Comparison of ENCODE assay signal across 19 cellular contexts in the genomic region with DNA sequence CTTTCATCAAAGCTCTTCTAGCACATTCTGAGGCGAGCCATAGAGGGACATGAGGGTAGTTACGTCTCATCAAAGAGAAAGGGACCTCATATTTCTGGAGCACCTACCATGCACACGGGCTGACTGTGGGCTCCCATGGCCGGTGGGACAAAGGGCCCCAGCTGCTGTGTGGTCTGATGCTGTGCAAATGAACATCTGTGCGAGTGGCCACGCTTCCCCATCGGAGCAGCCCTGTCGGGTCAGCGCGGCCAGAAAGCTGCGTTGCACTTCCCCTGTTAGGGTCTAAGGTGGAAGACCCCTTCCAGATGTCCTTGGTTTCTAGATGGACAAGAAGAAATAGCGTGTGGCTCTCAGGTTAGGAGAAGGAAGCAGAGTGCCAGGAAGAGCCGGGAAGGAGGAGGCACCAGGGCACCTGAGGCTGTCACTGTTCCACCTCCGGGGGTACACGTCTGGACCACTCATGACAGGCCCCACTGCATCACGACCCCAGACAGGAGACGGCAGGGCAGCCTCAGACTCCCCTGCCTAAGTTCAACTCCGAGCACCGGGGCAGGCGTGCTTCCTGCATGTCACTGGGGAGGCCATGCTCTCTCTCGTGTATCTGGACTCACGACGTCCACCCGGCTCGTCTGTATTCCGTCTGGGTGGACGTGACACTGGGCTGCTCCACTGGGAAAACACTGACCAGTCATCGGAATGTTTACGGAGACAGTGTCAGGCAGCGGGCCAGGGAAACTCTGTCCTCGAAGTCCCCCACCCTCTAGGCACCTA. TPM values are rescaled to one million over a fixed set of nuclear protein-coding genes. Genes with fewer than 3 reads are reported as not detected.
A peak's percentile ranks its signal among the peaks of the same experiment; 100 is the strongest.
DNase-seq lines count a peak whose midpoint lies in the region; ATAC-seq and TF ChIP-seq lines count a peak whose summit lies in the region.
"Had no signal": no experiment of that assay in that cellular context is flagged by ENCODE, and none has a peak within 500 bp of the region (broad histone marks: within the 10 kb centered on the region; RNA-seq: fewer than 3 reads in every experiment).

No MANE protein-coding gene starts in this region.

- H3K4me1 ChIP-seq in esophagus squamous epithelium (peaks cover 13 to 67% (median 21%) of the 10 kb centered on the region in 3 donors), upper lobe of right lung (peaks cover 52% of the 10 kb centered on the region)
- H3K4me1 ChIP-seq: HAP-1 had no signal

- H3K4me1 Mint-ChIP-seq in nephron (peaks cover 41% of the 10 kb centered on the region), progenitor cell of endocrine pancreas (ENCODE audit: low read depth) (peaks cover 13% of the 10 kb centered on the region)

- DNase-seq in left ventricle myocardium superior (peak; percentile 22), Right ventricle myocardium inferior (ENCODE audit: missing footprints) (no peak), esophagus squamous epithelium (lab: John Stamatoyannopoulos, UW) (no peak), upper lobe of right lung (peak; percentile 62), progenitor cell of endocrine pancreas (ENCODE audit: low spot score, unreplicated experiment) (no peak)
- DNase-seq: activated CD8-positive, alpha-beta T cell treated with anti-CD3 and anti-CD28 coated beads, Interleukin-2, amount 10 ng/mL, durations not matched to agents 7 days and 5 days; activated naive CD4-positive, alpha-beta T cell treated with anti-CD3 and anti-CD28 coated beads for 36 hours; activated T-cell treated with anti-CD3 and anti-CD28 coated beads, Interleukin-2, amount 50 U/mL, for 24 hours; endodermal cell; MM.1S; NCI-H82 had no signal

- H3K27me3 ChIP-seq in esophagus squamous epithelium, result peaks cover 0 to 48% (median 4%) of the 10 kb centered on the region in 4 donors
- H3K27me3 ChIP-seq in upper lobe of right lung, result no peaks in the 10 kb centered on the region

- H3K36me3 ChIP-seq in esophagus squamous epithelium, result peaks cover 0 to 2% (median 0%) of the 10 kb centered on the region in 3 donors
- no peaks in the 10 kb centered on the region for H3K36me3 ChIP-seq in upper lobe of right lung
- H3K36me3 ChIP-seq: HAP-1 had no signal

- no peaks in the 10 kb centered on the region for H3K9me3 ChIP-seq in esophagus squamous epithelium
- H3K9me3 ChIP-seq in upper lobe of right lung, result no peaks in the 10 kb centered on the region
- H3K9me3 ChIP-seq: HAP-1 had no signal

- TF ChIP-seq CTCF in esophagus squamous epithelium (IDR thresholded peaks at IDR 0.05) (no peak), nephron (IDR thresholded peaks at IDR 0.05; ENCODE audit: unreplicated experiment in 3 of 3) (no peak), upper lobe of right lung (IDR thresholded peaks at IDR 0.05) (no peak), progenitor cell of endocrine pancreas (IDR thresholded peaks at IDR 0.05; ENCODE audit: unreplicated experiment) (no peak)

- H3K27ac ChIP-seq in esophagus squamous epithelium (peak overlapping the region in 3 of 4 donors; percentile 6 to 52 (median 43)), upper lobe of right lung (no peak overlapping the region)
- H3K27ac ChIP-seq: A549; BLaER1 treated with 17β-estradiol and CSF1 and Interleukin-3, amounts not matched to agents 10 nM and 100 nM; HL-60 had no signal

- ATAC-seq in left ventricle myocardium superior (no peak), Right ventricle myocardium inferior (no peak), upper lobe of right lung (no peak), HG03521 (IDR thresholded peaks at IDR 0.05; ENCODE audit: unreplicated experiment) (no peak), GM19452 (IDR thresholded peaks at IDR 0.05; ENCODE audit: unreplicated experiment) (no peak)
- ATAC-seq: A549; activated CD8-positive, alpha-beta T cell treated with anti-CD3 and anti-CD28 coated beads, Interleukin-2, amount 10 ng/mL, durations not matched to agents 7 days and 5 days had no signal

- H3K27ac Mint-ChIP-seq in nephron (peak overlapping the region in 2 of 3 experiments; percentile 73 to 96), progenitor cell of endocrine pancreas (no peak overlapping the region)
- H3K27ac Mint-ChIP-seq: activated CD8-positive, alpha-beta T cell treated with anti-CD3 and anti-CD28 coated beads, Interleukin-2, amount 10 ng/mL, durations not matched to agents 7 days and 5 days; activated naive CD4-positive, alpha-beta T cell treated with anti-CD3 and anti-CD28 coated beads for 36 hours; activated T-cell treated with anti-CD3 and anti-CD28 coated beads, Interleukin-2, amount 50 U/mL, for 24 hours; endodermal cell; IgD-negative memory B cell had no signal

- no peak for TF ChIP-seq POLR2A in esophagus squamous epithelium (IDR thresholded peaks at IDR 0.05)

- H3K27me3 Mint-ChIP-seq in nephron (ENCODE audit: low read depth) (peaks cover 18% of the 10 kb centered on the region), progenitor cell of endocrine pancreas (peaks cover 20% of the 10 kb centered on the region)

- H3K36me3 Mint-ChIP-seq in nephron (ENCODE audit: low read depth) (peaks cover 10% of the 10 kb centered on the region), progenitor cell of endocrine pancreas (ENCODE audit: insufficient read depth) (no peaks in the 10 kb centered on the region)
- H3K36me3 Mint-ChIP-seq: IgD-negative memory B cell had no signal

- H3K4me3 ChIP-seq in esophagus squamous epithelium, result no peak overlapping the region
- no peak overlapping the region for H3K4me3 ChIP-seq in upper lobe of right lung
- H3K4me3 ChIP-seq: A549; BLaER1 treated with 17β-estradiol and CSF1 and Interleukin-3, amounts not matched to agents 10 nM and 100 nM; HAP-1 had no signal

- intact Hi-C loops in left ventricle myocardium superior (cut with micrococcal nuclease), result loop anchor here (10.0 kb wide), 1 partner anchor 78 kb away; no protein-coding TSS in a partner anchor
- intact Hi-C loops in Right ventricle myocardium inferior (cut with DNase I), result no loop called here
- intact Hi-C loops in esophagus squamous epithelium (cut with DNase I), result loop anchor here (10.0 kb wide), 1 partner anchor 68 kb away; no protein-coding TSS in a partner anchor
- intact Hi-C loops in upper lobe of right lung (cut with DNase I), result loop anchor here (5.0 kb wide), 1 partner anchor 66 kb away; no protein-coding TSS in a partner anchor

- H3K4me3 Mint-ChIP-seq in nephron (peak overlapping the region; percentile 0 to 40 (median 30)), progenitor cell of endocrine pancreas (ENCODE audit: low read depth) (no peak overlapping the region)
- H3K4me3 Mint-ChIP-seq: activated CD8-positive, alpha-beta T cell treated with anti-CD3 and anti-CD28 coated beads, Interleukin-2, amount 10 ng/mL, durations not matched to agents 7 days and 5 days; activated naive CD4-positive, alpha-beta T cell treated with anti-CD3 and anti-CD28 coated beads for 36 hours; activated T-cell treated with anti-CD3 and anti-CD28 coated beads, Interleukin-2, amount 50 U/mL, for 24 hours; endodermal cell; IgD-negative memory B cell had no signal

- H3K9me3 Mint-ChIP-seq in nephron, result no peaks in the 10 kb centered on the region
- no peaks in the 10 kb centered on the region for H3K9me3 Mint-ChIP-seq in progenitor cell of endocrine pancreas (ENCODE audit: low read depth)
- H3K9me3 Mint-ChIP-seq: endodermal cell, IgD-negative memory B cell had no signal

- WGBS in esophagus squamous epithelium, 2 donors, result 67 to 69% methylated on average over 11 to 27 of the region's 31 CpGs

RNA-seq across cellular contexts. Expression of a gene that starts 8.5 kb away (rescaled TPM):
- total RNA-seq in left ventricle myocardium superior (32.7 TPM), Right ventricle myocardium inferior (32.1 TPM), esophagus squamous epithelium (100 to 1,000 TPM in 3 of 4 donors, 10 to 100 TPM in 1; 87.8 to 175 (median 105) TPM), upper lobe of right lung (139 TPM), progenitor cell of endocrine pancreas (37.6 and 40.4 TPM in 2 replicates)

RNA-seq across cellular contexts. Expression of a gene that starts 34.8 kb away (rescaled TPM):
- total RNA-seq in left ventricle myocardium superior (19.5 TPM), Right ventricle myocardium inferior (19.0 TPM), esophagus squamous epithelium (10 to 100 TPM; 16.7 to 23.8 (median 22.1) TPM), upper lobe of right lung (29.9 TPM), progenitor cell of endocrine pancreas (26.1 and 27.8 TPM in 2 replicates)

Comparison
In these comparisons a context has a peak if more than half of its experiments do, and no peak if none do; other contexts are left out.
1. DNase-seq: peak in left ventricle myocardium superior (single experiment) and upper lobe of right lung (single experiment); none in Right ventricle myocardium inferior (single experiment), esophagus squamous epithelium (single experiment) and progenitor cell of endocrine pancreas (single experiment).